Comparison of ENCODE assay signal across 6 cellular contexts in the genomic region with DNA sequence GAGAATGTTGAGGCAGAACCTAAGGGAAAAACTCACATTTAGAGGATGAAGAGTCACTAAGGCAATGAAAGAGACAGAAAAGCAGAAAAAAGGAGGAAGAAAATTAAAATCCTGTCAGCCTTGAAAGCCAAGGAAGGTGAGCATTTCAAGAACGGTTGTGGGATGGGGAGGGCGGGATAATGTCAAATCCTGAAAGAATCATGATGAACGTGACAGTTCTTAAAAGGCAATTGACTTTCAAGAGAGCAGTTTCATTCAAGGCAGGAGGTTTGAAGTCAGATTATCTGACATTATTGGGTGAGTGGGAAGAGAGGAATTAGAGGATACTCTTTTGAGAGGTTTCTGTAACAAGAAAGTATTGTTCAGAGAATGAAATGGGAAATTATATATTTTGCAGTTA.
"Had no signal": no experiment of that assay in that cellular context is flagged by ENCODE, and none has a peak within 500 bp of the region (broad histone marks: within the 10 kb centered on the region; RNA-seq: fewer than 3 reads in every experiment).

No MANE protein-coding gene starts in this region.

- ATAC-seq: GM23338, HepG2 had no signal

- H2AFZ ChIP-seq: GM23338 had no signal

- DNase-seq: H9, HCEC 1CT, KBM-7 had no signal

- H3K4me3 ChIP-seq: GM23338 had no signal

- H3K4me2 ChIP-seq: GM23338 had no signal

- H3K27ac ChIP-seq: HL-60 had no signal
